In genomic region chr13:99628442-99628841, GRCh38 we compare ENCODE assay signal across 22 cellular contexts. TPM values are rescaled to one million over a fixed set of nuclear protein-coding genes. Genes with fewer than 3 reads are reported as not detected.
DNase-seq lines count a peak whose midpoint lies in the region; ATAC-seq and TF ChIP-seq lines count a peak whose summit lies in the region.
"Had no signal": no experiment of that assay in that cellular context is flagged by ENCODE, and none has a peak within 500 bp of the region (broad histone marks: within the 10 kb centered on the region; RNA-seq: fewer than 3 reads in every experiment).

No MANE protein-coding gene starts in this region.

- H3K27ac ChIP-seq in coronary artery: peak overlapping the region; percentile 44 to 81
- H3K27ac ChIP-seq: BLaER1 treated with 17β-estradiol and CSF1 and Interleukin-3, amounts not matched to agents 10 nM and 100 nM; SJSA1 had no signal

- H3K36me3 Mint-ChIP-seq in nephron progenitor cell (ENCODE audit: low read depth): peaks cover 23% of the 10 kb centered on the region
- no peaks in the 10 kb centered on the region for H3K36me3 Mint-ChIP-seq in CD14-positive monocyte

- H3K4me3 Mint-ChIP-seq in nephron progenitor cell: no peak overlapping the region
- H3K4me3 Mint-ChIP-seq in CD14-positive monocyte: no peak overlapping the region
- H3K4me3 Mint-ChIP-seq: CD8-positive, alpha-beta T cell; H9 had no signal

- DNase-seq in HEK293T (ENCODE audit: extremely low spot score): no peak
- no peak for DNase-seq in coronary artery (ENCODE audit: low spot score)
- no peak for DNase-seq in nephron progenitor cell
- no peak for DNase-seq in HPDE6-E6E7 (ENCODE audit: extremely low spot score)
- DNase-seq in CD14-positive monocyte (ENCODE audit: low spot score): no peak
- DNase-seq: ACHN; CD8-positive, alpha-beta T cell; DND-41; GDM1; H9; MG63; NCI-H1417 treated with DMSO at 0.1 percent for 48 hours; NCI-H187; NCI-H446; NCI-H526; OCI-M1 had no signal

- H3K27ac Mint-ChIP-seq in nephron progenitor cell (peak overlapping the region; percentile 49), CD14-positive monocyte (no peak overlapping the region)
- H3K27ac Mint-ChIP-seq: CD8-positive, alpha-beta T cell had no signal

- H3K4me1 Mint-ChIP-seq in nephron progenitor cell (peaks cover 52% of the 10 kb centered on the region), CD14-positive monocyte (no peaks in the 10 kb centered on the region)

- intact Hi-C loops in CD14-positive monocyte (cut with micrococcal nuclease): no loop called here

- CTCF ChIA-PET in HEK293T (lab: Yijun Ruan, JAX): interaction anchor here (1.5 kb wide), 1 partner anchor 11 kb away, joined by 3 read pairs; no protein-coding TSS in a partner anchor

- no peak overlapping the region for H3K4me3 ChIP-seq in coronary artery
- H3K4me3 ChIP-seq: BLaER1 treated with 17β-estradiol and CSF1 and Interleukin-3, amounts not matched to agents 10 nM and 100 nM; K562; MG63; SJSA1 had no signal

- peaks cover 33% of the 10 kb centered on the region for H3K9me3 Mint-ChIP-seq in nephron progenitor cell
- H3K9me3 Mint-ChIP-seq in CD14-positive monocyte: peaks cover 2 to 12% (median 7%) of the 10 kb centered on the region in 7 donors
- H3K9me3 Mint-ChIP-seq: CD8-positive, alpha-beta T cell had no signal

- H3K27me3 Mint-ChIP-seq in nephron progenitor cell (ENCODE audit: low read depth, poor library complexity): peaks cover 4% of the 10 kb centered on the region
- peaks cover 3 to 16% (median 7%) of the 10 kb centered on the region in 3 donors for H3K27me3 Mint-ChIP-seq in CD14-positive monocyte (ENCODE audit: low read depth in 3 of 3)

- TF ChIP-seq CTCF in coronary artery (IDR thresholded peaks at IDR 0.05) (no peak), nephron progenitor cell (IDR thresholded peaks at IDR 0.05) (no peak), CD14-positive monocyte (IDR thresholded peaks at IDR 0.05) (no peak)

- POLR2A ChIA-PET in HEK293T (lab: Yijun Ruan, JAX): no interaction called here

- ATAC-seq in HG02642 (IDR thresholded peaks at IDR 0.05; ENCODE audit: poor library complexity, unreplicated experiment) (no peak), GM21737 (IDR thresholded peaks at IDR 0.05; ENCODE audit: unreplicated experiment) (no peak)
- ATAC-seq: CD8-positive, alpha-beta T cell; HepG2; K562 had no signal

TF ChIP-seq in HEK293T, 16 proteins besides CTCF, POLR2A, EP300 and RAD21:
- no peak for TF ChIP-seq FOXA1 (IDR thresholded peaks at IDR 0.05)
- TF ChIP-seq, protein P1, sequence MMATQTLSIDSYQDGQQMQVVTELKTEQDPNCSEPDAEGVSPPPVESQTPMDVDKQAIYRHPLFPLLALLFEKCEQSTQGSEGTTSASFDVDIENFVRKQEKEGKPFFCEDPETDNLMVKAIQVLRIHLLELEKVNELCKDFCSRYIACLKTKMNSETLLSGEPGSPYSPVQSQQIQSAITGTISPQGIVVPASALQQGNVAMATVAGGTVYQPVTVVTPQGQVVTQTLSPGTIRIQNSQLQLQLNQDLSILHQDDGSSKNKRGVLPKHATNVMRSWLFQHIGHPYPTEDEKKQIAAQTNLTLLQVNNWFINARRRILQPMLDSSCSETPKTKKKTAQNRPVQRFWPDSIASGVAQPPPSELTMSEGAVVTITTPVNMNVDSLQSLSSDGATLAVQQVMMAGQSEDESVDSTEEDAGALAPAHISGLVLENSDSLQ (IDR thresholded peaks at IDR 0.05): peak; percentile 80
- TF ChIP-seq HDGF (IDR thresholded peaks at IDR 0.05; ENCODE audit: borderline replicate concordance): no peak

RNA-seq across cellular contexts. Expression of gene CLYBL, which starts 22.0 kb away (rescaled TPM):
- polyA plus RNA-seq in CD14-positive monocyte: 1 to 10 TPM; 1.1 to 3.3 TPM
